In genomic region chr5:14122089-14122488, GRCh38 we compare ENCODE assay signal across 15 cellular contexts.
"Had no signal": no experiment of that assay in that cellular context is flagged by ENCODE, and none has a peak within 500 bp of the region (broad histone marks: within the 10 kb centered on the region; RNA-seq: fewer than 3 reads in every experiment).

No MANE protein-coding gene starts in this region.

- H3K9me3 ChIP-seq: MG63, SK-N-SH had no signal

- H3K9ac ChIP-seq: SK-N-SH had no signal

- H3K4me3 ChIP-seq: MG63 had no signal

- H3K36me3 ChIP-seq: MG63 had no signal

- H3K4me2 ChIP-seq: SK-N-SH had no signal

- H3K27me3 ChIP-seq: MG63 had no signal

- H3K27ac ChIP-seq: RWPE1 had no signal

- DNase-seq: KBM-7, MG63, NCI-H1092, NCI-H1105 treated with DMSO at 0.1 percent for 48 hours, NCI-H1417 treated with DMSO at 0.1 percent for 48 hours, NCI-H146, NCI-H1694 treated with DMSO at 0.1 percent for 48 hours, NCI-H1930, NCI-H2081, NCI-H2107, NCI-H2227 treated with DMSO at 0.1 percent for 48 hours, NCI-H774, SW 1271 had no signal
